ENCODE assay signal across 8 cellular contexts in the genomic region with DNA sequence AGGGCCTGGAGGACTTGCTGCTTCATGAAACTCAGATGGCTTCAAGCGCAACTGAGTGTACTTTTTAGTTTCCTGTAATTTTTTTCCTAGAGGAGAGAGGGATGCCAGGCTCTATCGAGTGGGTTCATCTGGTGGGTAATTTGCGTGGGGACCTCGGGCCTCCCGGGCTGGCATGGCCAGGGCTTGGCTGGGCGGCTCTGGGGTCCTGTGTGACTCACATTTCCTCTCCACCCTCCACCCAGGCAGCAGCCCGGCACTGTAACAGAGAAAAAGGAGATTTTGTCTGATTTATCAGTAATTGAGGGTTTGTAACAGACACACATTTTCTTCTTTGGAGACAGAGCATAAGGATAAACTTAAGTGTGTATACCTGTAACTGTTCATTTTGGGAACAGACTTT.
DNase-seq lines count a peak whose midpoint lies in the region; ATAC-seq and TF ChIP-seq lines count a peak whose summit lies in the region.

No MANE protein-coding gene starts in this region.

- H3K27ac Mint-ChIP-seq in stimulated activated naive CD8-positive, alpha-beta T cell treated with anti-CD3 and anti-CD28 coated beads, Interleukin-15, Interleukin-2, amounts not matched to agents 100 ng/mL and 50 ng/mL, for 24 hours = peak overlapping the region; percentile 80
- peak overlapping the region; percentile 44 for H3K27ac Mint-ChIP-seq in central memory CD8-positive, alpha-beta T cell (ENCODE audit: low read depth)
- H3K27ac Mint-ChIP-seq in natural killer cell = peak overlapping the region in 1 of 2 donors; percentile 39

- no peaks in the 10 kb centered on the region for H3K27me3 Mint-ChIP-seq in stimulated activated naive CD8-positive, alpha-beta T cell treated with anti-CD3 and anti-CD28 coated beads, Interleukin-15, Interleukin-2, amounts not matched to agents 100 ng/mL and 50 ng/mL, for 24 hours
- H3K27me3 Mint-ChIP-seq in central memory CD8-positive, alpha-beta T cell = no peaks in the 10 kb centered on the region
- H3K27me3 Mint-ChIP-seq in natural killer cell (ENCODE audit: low read depth in 2 of 2) = no peaks in the 10 kb centered on the region

- H3K4me1 Mint-ChIP-seq in stimulated activated naive CD8-positive, alpha-beta T cell treated with anti-CD3 and anti-CD28 coated beads, Interleukin-15, Interleukin-2, amounts not matched to agents 100 ng/mL and 50 ng/mL, for 24 hours (ENCODE audit: low read depth) = peaks cover 18% of the 10 kb centered on the region
- no peaks in the 10 kb centered on the region for H3K4me1 Mint-ChIP-seq in central memory CD8-positive, alpha-beta T cell
- H3K4me1 Mint-ChIP-seq in natural killer cell = peaks cover 8% of the 10 kb centered on the region in 2 donors

- H3K9me3 Mint-ChIP-seq in stimulated activated naive CD8-positive, alpha-beta T cell treated with anti-CD3 and anti-CD28 coated beads, Interleukin-15, Interleukin-2, amounts not matched to agents 100 ng/mL and 50 ng/mL, for 24 hours = no peaks in the 10 kb centered on the region
- no peaks in the 10 kb centered on the region for H3K9me3 Mint-ChIP-seq in central memory CD8-positive, alpha-beta T cell
- H3K9me3 Mint-ChIP-seq in natural killer cell = no peaks in the 10 kb centered on the region

- no peak for DNase-seq in stimulated activated naive CD8-positive, alpha-beta T cell treated with anti-CD3 and anti-CD28 coated beads, Interleukin-15, Interleukin-2, amounts not matched to agents 100 U/mL and 50 U/mL, for 24 hours
- no peak for DNase-seq in central memory CD8-positive, alpha-beta T cell (ENCODE audit: low spot score in 2 of 2)
- DNase-seq in natural killer cell = no peak
- no peak for DNase-seq in T-helper 9 cell

- peak overlapping the region; percentile 7 for H3K4me3 Mint-ChIP-seq in stimulated activated naive CD8-positive, alpha-beta T cell treated with anti-CD3 and anti-CD28 coated beads, Interleukin-15, Interleukin-2, amounts not matched to agents 100 ng/mL and 50 ng/mL, for 24 hours
- no peak overlapping the region for H3K4me3 Mint-ChIP-seq in central memory CD8-positive, alpha-beta T cell
- no peak overlapping the region for H3K4me3 Mint-ChIP-seq in natural killer cell

- ATAC-seq in stimulated activated naive CD8-positive, alpha-beta T cell treated with anti-CD3 and anti-CD28 coated beads, Interleukin-15, Interleukin-2, amounts not matched to agents 100 U/mL and 50 U/mL, for 24 hours = no peak
- peak; percentile 23 for ATAC-seq in HG03378 (IDR thresholded peaks at IDR 0.05; ENCODE audit: unreplicated experiment)
- no peak for ATAC-seq in central memory CD8-positive, alpha-beta T cell (replicated peaks; ENCODE audit: extremely low read depth, poor library complexity, severe bottlenecking)
- ATAC-seq in natural killer cell = no peak
- ATAC-seq in HG02571 (IDR thresholded peaks at IDR 0.05; ENCODE audit: unreplicated experiment) = no peak
- ATAC-seq in HG02970 (IDR thresholded peaks at IDR 0.05; ENCODE audit: low FRiP score, unreplicated experiment) = no peak

- intact Hi-C loops in natural killer cell (cut with micrococcal nuclease) = no loop called here

- H3K36me3 Mint-ChIP-seq in stimulated activated naive CD8-positive, alpha-beta T cell treated with anti-CD3 and anti-CD28 coated beads, Interleukin-15, Interleukin-2, amounts not matched to agents 100 ng/mL and 50 ng/mL, for 24 hours (ENCODE audit: low read depth) = peaks cover 38% of the 10 kb centered on the region
- peaks cover 21% of the 10 kb centered on the region for H3K36me3 Mint-ChIP-seq in central memory CD8-positive, alpha-beta T cell (ENCODE audit: insufficient read depth)
- H3K36me3 Mint-ChIP-seq in natural killer cell = no peaks in the 10 kb centered on the region

- TF ChIP-seq CTCF in natural killer cell (IDR thresholded peaks at IDR 0.05) = no peak
